Comparison of ENCODE assay signal across 8 cellular contexts in the genomic region with DNA sequence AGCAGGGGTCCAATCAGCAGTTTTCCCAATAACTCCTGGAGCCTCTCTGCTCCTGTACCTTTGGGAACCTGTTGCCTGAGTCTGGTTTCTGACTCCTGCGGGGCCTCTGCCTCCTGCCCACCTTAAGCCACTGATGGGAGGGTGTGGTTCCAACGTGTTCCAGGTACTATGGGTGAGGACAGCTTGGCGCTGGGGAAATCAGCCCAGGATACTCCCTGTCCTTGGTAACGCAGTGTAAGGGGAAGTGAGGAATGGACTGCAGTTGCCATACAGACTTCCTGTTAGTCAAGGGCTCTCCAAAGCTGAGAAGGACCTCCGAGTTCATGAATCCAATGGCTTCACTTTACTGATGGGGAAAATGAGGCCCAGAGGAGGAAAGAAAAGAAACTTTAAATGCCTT. TPM values are rescaled to one million over a fixed set of nuclear protein-coding genes. Genes with fewer than 3 reads are reported as not detected.
DNase-seq lines count a peak whose midpoint lies in the region; ATAC-seq and TF ChIP-seq lines count a peak whose summit lies in the region.

No MANE protein-coding gene starts in this region.

- no peak overlapping the region for H2AK5ac ChIP-seq in neuronal stem cell (ENCODE audit: low read depth, low read length)

- CTCF ChIA-PET in CD8-positive, alpha-beta memory T cell (lab: Charles Lee) = interaction anchor here (0.7 to 11.1 kb wide), 37 partner anchors 9 to 313 kb away, joined by 3 to 225 read pairs (median 6); a partner anchor contains a TSS
- CTCF ChIA-PET in GM10248 (lab: Yijun Ruan, JAX) = interaction anchor here (0.6 to 9.3 kb wide), 45 partner anchors 8 to 359 kb away, joined by 3 to 129 read pairs (median 6); a partner anchor contains a TSS

- H3K27me3 ChIP-seq in CD8-positive, alpha-beta memory T cell (ENCODE audit: insufficient read depth, low read length, poor library complexity, severe bottlenecking) = no peaks in the 10 kb centered on the region
- H3K27me3 ChIP-seq in colonic mucosa (no peaks in the 10 kb centered on the region), neuronal stem cell (ENCODE audit: control insufficient read depth in 3 of 3, insufficient read depth in 3 of 3, low read depth in 1 of 3, low read length in 3 of 3) (no peaks in the 10 kb centered on the region)

- peak overlapping the region; percentile 80 for H2AFZ ChIP-seq in neuronal stem cell (ENCODE audit: low read length)

- no CpG with 5 or more reads among the region's 5 CpGs for WGBS in neuronal stem cell (ENCODE audit: extremely low coverage in 2 of 2, insufficient read length in 2 of 2, insufficient replicate concordance in 1 of 2), 2 donors

- H3K4me1 Mint-ChIP-seq in CD8-positive, alpha-beta memory T cell = peaks cover 44 to 50% (median 48%) of the 10 kb centered on the region in 3 donors

- H3K36me3 Mint-ChIP-seq in CD8-positive, alpha-beta memory T cell = peaks cover 0 to 29% (median 2%) of the 10 kb centered on the region in 3 donors

- H3K18ac ChIP-seq in neuronal stem cell (ENCODE audit: low read length) = no peak overlapping the region

- peak overlapping the region in 6 of 7 donors; percentile 65 to 92 (median 86) for H3K4me3 Mint-ChIP-seq in CD8-positive, alpha-beta memory T cell

- no peaks in the 10 kb centered on the region for H3K9me3 ChIP-seq in CD8-positive, alpha-beta memory T cell (ENCODE audit: low read length)
- H3K9me3 ChIP-seq in colonic mucosa (no peaks in the 10 kb centered on the region), neuronal stem cell (replicated peaks in 1 of 2; ENCODE audit: control insufficient read depth in 2 of 2, insufficient read depth in 1 of 2, low read depth in 1 of 2, low read length in 2 of 2) (no peaks in the 10 kb centered on the region)

- H2BK12ac ChIP-seq in neuronal stem cell (ENCODE audit: low read length) = no peak overlapping the region

- no peaks in the 10 kb centered on the region for H3K9me3 Mint-ChIP-seq in CD8-positive, alpha-beta memory T cell

- peak overlapping the region; percentile 56 for H3K4me3 ChIP-seq in CD8-positive, alpha-beta memory T cell (ENCODE audit: low read length)
- peak overlapping the region; percentile 8 for H3K4me3 ChIP-seq in colonic mucosa
- H3K4me3 ChIP-seq in neuronal stem cell (ENCODE audit: low read length in 2 of 2) = no peak overlapping the region

- peak overlapping the region; percentile 63 for H3K27ac ChIP-seq in CD8-positive, alpha-beta memory T cell (ENCODE audit: low read depth, low read length)
- H3K27ac ChIP-seq in colonic mucosa (peak overlapping the region; percentile 84), neuronal stem cell (replicated peaks; ENCODE audit: low read length) (no peak overlapping the region)

- H4K8ac ChIP-seq in neuronal stem cell (ENCODE audit: low read depth, low read length) = no peak overlapping the region

- H4K91ac ChIP-seq in neuronal stem cell (ENCODE audit: low read depth, low read length, poor library complexity) = no peak overlapping the region

- ATAC-seq in GM19328 (IDR thresholded peaks at IDR 0.05; ENCODE audit: unreplicated experiment) (no peak), GM18861 (IDR thresholded peaks at IDR 0.05; ENCODE audit: unreplicated experiment) (no peak)

- H3K4me1 ChIP-seq in CD8-positive, alpha-beta memory T cell (ENCODE audit: insufficient read depth, low read length) = peaks cover 31% of the 10 kb centered on the region
- H3K4me1 ChIP-seq in colonic mucosa (peaks cover 24% of the 10 kb centered on the region), neuronal stem cell (ENCODE audit: control insufficient read depth in 2 of 2, insufficient read depth in 1 of 2, low read depth in 1 of 2, low read length in 2 of 2) (peaks cover 16 to 26% of the 10 kb centered on the region in 2 donors)

- no peak overlapping the region for H2BK15ac ChIP-seq in neuronal stem cell (ENCODE audit: low read length)

- H3K23ac ChIP-seq in neuronal stem cell (ENCODE audit: low read depth, low read length, poor library complexity) = no peak overlapping the region

- POLR2A ChIA-PET in CD8-positive, alpha-beta memory T cell (lab: Charles Lee) = interaction anchor here (0.9 to 2.7 kb wide), 10 partner anchors 24 to 1110 kb away, joined by 3 to 9 read pairs (median 4); a partner anchor contains a TSS
- POLR2A ChIA-PET in GM10248 (lab: Yijun Ruan, JAX) = no interaction called here

- no peaks in the 10 kb centered on the region for H3K36me3 ChIP-seq in CD8-positive, alpha-beta memory T cell (ENCODE audit: insufficient read depth, low read length)
- H3K36me3 ChIP-seq in colonic mucosa = no peaks in the 10 kb centered on the region
- H3K36me3 ChIP-seq in neuronal stem cell (replicated peaks in 1 of 2; ENCODE audit: control insufficient read depth in 2 of 2, insufficient read depth in 2 of 2, low read length in 2 of 2) = peaks cover 0 to 13% of the 10 kb centered on the region in 2 donors

- H2BK120ac ChIP-seq in neuronal stem cell (ENCODE audit: low read depth, low read length) = no peak overlapping the region

- H3K27me3 Mint-ChIP-seq in CD8-positive, alpha-beta memory T cell = peaks cover 0 to 4% of the 10 kb centered on the region in 2 donors

- H3K14ac ChIP-seq in neuronal stem cell (ENCODE audit: low read length) = no peak overlapping the region

- H3K4me2 ChIP-seq in neuronal stem cell (ENCODE audit: insufficient read depth, low read length, poor library complexity, severe bottlenecking) = no peak overlapping the region

- H2BK5ac ChIP-seq in neuronal stem cell (ENCODE audit: low read length) = no peak overlapping the region

- no peak overlapping the region for H3K4ac ChIP-seq in neuronal stem cell (ENCODE audit: low read length)

- TF ChIP-seq CTCF in colonic mucosa (IDR thresholded peaks at IDR 0.05) (no peak), GM10248 (IDR thresholded peaks at IDR 0.05; ENCODE audit: control extremely low read depth, extremely low read depth, low read depth, missing control alignments) (no peak)

- peaks cover 2% of the 10 kb centered on the region for H3K79me1 ChIP-seq in neuronal stem cell (ENCODE audit: low read depth, low read length)

- H3K9ac ChIP-seq in colonic mucosa (ENCODE audit: low read depth in 2 of 2, low read length in 2 of 2) = peak overlapping the region; percentile 28 to 88
- H3K9ac ChIP-seq in neuronal stem cell (ENCODE audit: low read depth, low read length, poor library complexity) = no peak overlapping the region

- DNase-seq in CD8-positive, alpha-beta memory T cell = peak in 1 of 5 donors; percentile 47
- peak; percentile 43 for DNase-seq in NCI-H2029 treated with DMSO at 0.1 percent for 48 hours (lab: John Stamatoyannopoulos, UW)
- peak; percentile 53 for DNase-seq in colonic mucosa
- DNase-seq in neuronal stem cell (ENCODE audit: low spot score) = no peak
- no peak for DNase-seq in occipital lobe (lab: John Stamatoyannopoulos, UW)
- no peak for DNase-seq in GM10248 (ENCODE audit: extremely low spot score)

- peak overlapping the region; percentile 62 to 95 (median 89) for H3K27ac Mint-ChIP-seq in CD8-positive, alpha-beta memory T cell

- intact Hi-C loops in colonic mucosa (cut with DNase I) = loop anchor here (1.0 to 10.0 kb wide), 4 partner anchors 70 to 307 kb away; a partner anchor contains a TSS

RNA-seq across cellular contexts. Expression of a gene that starts 1.2 kb away (rescaled TPM):
- total RNA-seq in CD8-positive, alpha-beta memory T cell = 10 to 100 TPM; 34.5 to 38.0 TPM
- polyA plus RNA-seq in CD8-positive, alpha-beta memory T cell = 72.5 TPM
- total RNA-seq in colonic mucosa = 10 to 100 TPM; 86.8 to 96.8 TPM
- 29.7 TPM for polyA plus RNA-seq in neuronal stem cell (2013, experiment 1 of 2)
- polyA plus RNA-seq in neuronal stem cell (2013, experiment 2 of 2) = 29.6 TPM
- total RNA-seq in occipital lobe = 10.8 TPM

RNA-seq across cellular contexts. Expression of a gene that starts 24.5 kb away (rescaled TPM):
- total RNA-seq in CD8-positive, alpha-beta memory T cell = 10 to 100 TPM; 38.7 to 41.4 TPM
- polyA plus RNA-seq in CD8-positive, alpha-beta memory T cell = 1.4 TPM
- 10 to 100 TPM in 1 of 2 donors, 1 to 10 TPM in 1; 9.3 to 11.8 TPM for total RNA-seq in colonic mucosa
- polyA plus RNA-seq in neuronal stem cell (2013, experiment 1 of 2) = 75.8 TPM
- 74.3 TPM for polyA plus RNA-seq in neuronal stem cell (2013, experiment 2 of 2)
- total RNA-seq in occipital lobe = 12.2 TPM

Comparison
In these comparisons a context has a peak if more than half of its experiments do, and no peak if none do; other contexts are left out.
1. DNase-seq: peak in NCI-H2029 treated with DMSO at 0.1 percent for 48 hours (single experiment) and colonic mucosa (single experiment); none in neuronal stem cell (single experiment), occipital lobe (single experiment) and GM10248 (single experiment).
2. H3K4me3 ChIP-seq: peak in CD8-positive, alpha-beta memory T cell (single experiment) and colonic mucosa (single experiment); none in neuronal stem cell (0 of 2).